1 cellular context compared by ENCODE assay signal in the genomic region with DNA sequence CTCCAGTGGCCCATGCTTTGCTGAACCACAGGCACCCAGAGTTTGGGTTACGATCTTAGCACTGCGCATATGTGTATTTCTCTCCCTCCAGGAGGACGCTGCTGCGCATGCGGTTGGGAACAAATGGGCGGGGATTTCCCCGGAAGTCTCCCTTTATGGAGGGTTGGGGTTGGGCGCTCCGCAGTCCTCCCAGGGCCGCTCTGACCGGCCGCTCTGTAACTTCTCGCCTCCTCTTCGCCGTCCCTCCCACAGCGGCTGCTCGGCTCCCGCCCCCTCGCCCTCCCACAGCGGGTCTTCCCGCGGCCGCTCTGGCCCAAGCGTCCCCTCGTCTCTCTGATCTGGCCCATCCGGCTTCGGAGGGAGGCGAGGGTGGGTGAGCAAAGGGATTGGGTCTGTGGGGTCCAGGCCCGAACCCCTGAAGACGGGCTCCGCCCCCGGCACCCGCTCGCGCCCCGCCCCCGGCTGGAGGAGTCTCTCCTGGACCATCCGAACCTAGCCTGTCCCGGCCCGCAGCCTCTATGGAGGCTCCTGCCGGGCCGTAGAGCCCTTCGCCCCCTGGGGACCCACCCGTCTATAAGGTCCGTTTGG.
TF ChIP-seq lines count a peak whose summit lies in the region.

A gene with protein sequence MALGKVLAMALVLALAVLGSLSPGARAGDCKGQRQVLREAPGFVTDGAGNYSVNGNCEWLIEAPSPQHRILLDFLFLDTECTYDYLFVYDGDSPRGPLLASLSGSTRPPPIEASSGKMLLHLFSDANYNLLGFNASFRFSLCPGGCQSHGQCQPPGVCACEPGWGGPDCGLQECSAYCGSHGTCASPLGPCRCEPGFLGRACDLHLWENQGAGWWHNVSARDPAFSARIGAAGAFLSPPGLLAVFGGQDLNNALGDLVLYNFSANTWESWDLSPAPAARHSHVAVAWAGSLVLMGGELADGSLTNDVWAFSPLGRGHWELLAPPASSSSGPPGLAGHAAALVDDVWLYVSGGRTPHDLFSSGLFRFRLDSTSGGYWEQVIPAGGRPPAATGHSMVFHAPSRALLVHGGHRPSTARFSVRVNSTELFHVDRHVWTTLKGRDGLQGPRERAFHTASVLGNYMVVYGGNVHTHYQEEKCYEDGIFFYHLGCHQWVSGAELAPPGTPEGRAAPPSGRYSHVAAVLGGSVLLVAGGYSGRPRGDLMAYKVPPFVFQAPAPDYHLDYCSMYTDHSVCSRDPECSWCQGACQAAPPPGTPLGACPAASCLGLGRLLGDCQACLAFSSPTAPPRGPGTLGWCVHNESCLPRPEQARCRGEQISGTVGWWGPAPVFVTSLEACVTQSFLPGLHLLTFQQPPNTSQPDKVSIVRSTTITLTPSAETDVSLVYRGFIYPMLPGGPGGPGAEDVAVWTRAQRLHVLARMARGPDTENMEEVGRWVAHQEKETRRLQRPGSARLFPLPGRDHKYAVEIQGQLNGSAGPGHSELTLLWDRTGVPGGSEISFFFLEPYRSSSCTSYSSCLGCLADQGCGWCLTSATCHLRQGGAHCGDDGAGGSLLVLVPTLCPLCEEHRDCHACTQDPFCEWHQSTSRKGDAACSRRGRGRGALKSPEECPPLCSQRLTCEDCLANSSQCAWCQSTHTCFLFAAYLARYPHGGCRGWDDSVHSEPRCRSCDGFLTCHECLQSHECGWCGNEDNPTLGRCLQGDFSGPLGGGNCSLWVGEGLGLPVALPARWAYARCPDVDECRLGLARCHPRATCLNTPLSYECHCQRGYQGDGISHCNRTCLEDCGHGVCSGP (N-terminal part only) (plus strand): TSS at position 328 of the 588 bp plus-strand sequence. CDS start 609 bp downstream, outside the sequence.

TF ChIP-seq in GM12878, 131 proteins besides CTCF, POLR2A, EP300 and RAD21 (continued from another document and continues in another):
- peak; percentile 30; the same call in 1 of the 2 replicates for TF ChIP-seq ZNF207 (IDR thresholded peaks at IDR 0.05; ENCODE audit: borderline replicate concordance)
- TF ChIP-seq ZZZ3 (IDR thresholded peaks at IDR 0.05; ENCODE audit: control insufficient read depth, insufficient read length, low read depth) = no peak
- TF ChIP-seq SRF (IDR thresholded peaks at IDR 0.05; ENCODE audit: low read depth in 2 of 2, low read length in 2 of 2) = peak; percentile 98 to 100
- TF ChIP-seq E2F8 (IDR thresholded peaks at IDR 0.05; ENCODE audit: low read depth, partially characterized antibody) = peak; percentile 37
- TF ChIP-seq ZBTB40 (IDR thresholded peaks at IDR 0.05; ENCODE audit: borderline replicate concordance) = 0 out of 2 replicates have a peak, but pooled peaks have one; percentile 48
- no peak for TF ChIP-seq CEBPB (IDR thresholded peaks at IDR 0.05; ENCODE audit: borderline replicate concordance in 1 of 2, low read depth in 2 of 2, low read length in 2 of 2)
- TF ChIP-seq MEF2A (IDR thresholded peaks at IDR 0.05; ENCODE audit: insufficient read depth, low read depth, low read length) = 0 out of 2 replicates have a peak, but pooled peaks have one; percentile 38
- TF ChIP-seq HDAC2 (IDR thresholded peaks at IDR 0.05) = no peak
- no peak for TF ChIP-seq PKNOX1 (IDR thresholded peaks at IDR 0.05)
- no peak for TF ChIP-seq CBX3 (IDR thresholded peaks at IDR 0.05; ENCODE audit: borderline replicate concordance, low read depth)
- no peak for TF ChIP-seq SUPT20H (IDR thresholded peaks at IDR 0.05; ENCODE audit: borderline replicate concordance, control insufficient read depth, low read depth, low read length)
- no peak for TF ChIP-seq RCOR1 (conservative IDR thresholded peaks at IDR 0.05; ENCODE audit: low read depth, low read length)
- TF ChIP-seq SMARCA5 (IDR thresholded peaks at IDR 0.05) = no peak
- TF ChIP-seq, protein P1, sequence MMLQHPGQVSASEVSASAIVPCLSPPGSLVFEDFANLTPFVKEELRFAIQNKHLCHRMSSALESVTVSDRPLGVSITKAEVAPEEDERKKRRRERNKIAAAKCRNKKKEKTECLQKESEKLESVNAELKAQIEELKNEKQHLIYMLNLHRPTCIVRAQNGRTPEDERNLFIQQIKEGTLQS (IDR thresholded peaks at IDR 0.05; ENCODE audit: borderline replicate concordance, extremely low read depth, low read depth, low read length) = no peak
- no peak for TF ChIP-seq CHD4 (IDR thresholded peaks at IDR 0.05)
- TF ChIP-seq BCLAF1 (IDR thresholded peaks at IDR 0.05) = no peak
- TF ChIP-seq GATAD2B (conservative IDR thresholded peaks at IDR 0.05; ENCODE audit: low read depth) = no peak
- TF ChIP-seq, protein P2, sequence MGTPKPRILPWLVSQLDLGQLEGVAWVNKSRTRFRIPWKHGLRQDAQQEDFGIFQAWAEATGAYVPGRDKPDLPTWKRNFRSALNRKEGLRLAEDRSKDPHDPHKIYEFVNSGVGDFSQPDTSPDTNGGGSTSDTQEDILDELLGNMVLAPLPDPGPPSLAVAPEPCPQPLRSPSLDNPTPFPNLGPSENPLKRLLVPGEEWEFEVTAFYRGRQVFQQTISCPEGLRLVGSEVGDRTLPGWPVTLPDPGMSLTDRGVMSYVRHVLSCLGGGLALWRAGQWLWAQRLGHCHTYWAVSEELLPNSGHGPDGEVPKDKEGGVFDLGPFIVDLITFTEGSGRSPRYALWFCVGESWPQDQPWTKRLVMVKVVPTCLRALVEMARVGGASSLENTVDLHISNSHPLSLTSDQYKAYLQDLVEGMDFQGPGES (IDR thresholded peaks at IDR 0.05) = no peak
- 0 out of 2 replicates have a peak, but pooled peaks have one; percentile 9 for TF ChIP-seq CREB1 (IDR thresholded peaks at IDR 0.05; ENCODE audit: low read depth)
- peak; percentile 8 for TF ChIP-seq MEF2B (IDR thresholded peaks at IDR 0.05; ENCODE audit: partially characterized antibody, poor library complexity, severe bottlenecking)
- TF ChIP-seq, protein P3, sequence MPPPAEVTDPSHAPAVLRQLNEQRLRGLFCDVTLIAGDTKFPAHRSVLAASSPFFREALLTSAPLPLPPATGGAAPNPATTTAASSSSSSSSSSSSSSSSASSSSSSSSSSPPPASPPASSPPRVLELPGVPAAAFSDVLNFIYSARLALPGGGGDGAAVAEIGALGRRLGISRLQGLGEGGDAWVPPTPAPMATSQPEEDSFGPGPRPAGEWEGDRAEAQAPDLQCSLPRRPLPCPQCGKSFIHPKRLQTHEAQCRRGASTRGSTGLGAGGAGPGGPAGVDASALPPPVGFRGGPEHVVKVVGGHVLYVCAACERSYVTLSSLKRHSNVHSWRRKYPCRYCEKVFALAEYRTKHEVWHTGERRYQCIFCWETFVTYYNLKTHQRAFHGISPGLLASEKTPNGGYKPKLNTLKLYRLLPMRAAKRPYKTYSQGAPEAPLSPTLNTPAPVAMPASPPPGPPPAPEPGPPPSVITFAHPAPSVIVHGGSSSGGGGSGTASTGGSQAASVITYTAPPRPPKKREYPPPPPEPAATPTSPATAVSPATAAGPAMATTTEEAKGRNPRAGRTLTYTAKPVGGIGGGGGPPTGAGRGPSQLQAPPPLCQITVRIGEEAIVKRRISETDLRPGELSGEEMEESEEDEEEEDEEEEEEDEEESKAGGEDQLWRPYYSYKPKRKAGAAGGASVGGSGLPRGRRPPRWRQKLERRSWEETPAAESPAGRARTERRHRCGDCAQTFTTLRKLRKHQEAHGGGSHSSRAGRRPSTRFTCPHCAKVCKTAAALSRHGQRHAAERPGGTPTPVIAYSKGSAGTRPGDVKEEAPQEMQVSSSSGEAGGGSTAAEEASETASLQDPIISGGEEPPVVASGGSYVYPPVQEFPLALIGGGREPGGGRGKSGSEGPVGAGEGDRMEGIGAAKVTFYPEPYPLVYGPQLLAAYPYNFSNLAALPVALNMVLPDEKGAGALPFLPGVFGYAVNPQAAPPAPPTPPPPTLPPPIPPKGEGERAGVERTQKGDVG (CRISPR knock-in tag; IDR thresholded peaks at IDR 0.05) = no peak
- no peak for TF ChIP-seq ZNF622 (IDR thresholded peaks at IDR 0.05)
- TF ChIP-seq STAT3 (IDR thresholded peaks at IDR 0.05; ENCODE audit: low read depth, low read length) = peak; percentile 83; the same call in 1 of the 2 replicates
- TF ChIP-seq CREM (IDR thresholded peaks at IDR 0.05; ENCODE audit: low read depth) = peak; percentile 58; the same call in 1 of the 2 replicates
- peak; percentile 19; the same call in 1 of the 2 replicates for TF ChIP-seq NR2C1 (IDR thresholded peaks at IDR 0.05)
- TF ChIP-seq NBN (IDR thresholded peaks at IDR 0.05) = 0 out of 2 replicates have a peak, but pooled peaks have one; percentile 68
- peak; percentile 30; the same call in 1 of the 2 replicates for TF ChIP-seq DPF2 (IDR thresholded peaks at IDR 0.05)
- TF ChIP-seq YY1 (IDR thresholded peaks at IDR 0.05; ENCODE audit: low read depth, low read length) = peak; percentile 1; the same call in 1 of the 2 replicates
- TF ChIP-seq CBFB (IDR thresholded peaks at IDR 0.05; ENCODE audit: low read depth) = peak; percentile 84
- TF ChIP-seq SREBF2 (IDR thresholded peaks at IDR 0.05; ENCODE audit: low read length) = no peak
